ENCODE assay signal across 16 cellular contexts in genomic region chrX:112769034-112769433, GRCh38.
DNase-seq lines count a peak whose midpoint lies in the region; ATAC-seq and TF ChIP-seq lines count a peak whose summit lies in the region.
"Had no signal": no experiment of that assay in that cellular context is flagged by ENCODE, and none has a peak within 500 bp of the region (broad histone marks: within the 10 kb centered on the region; RNA-seq: fewer than 3 reads in every experiment).

No MANE protein-coding gene starts in this region.

- no peak overlapping the region for H3K4me3 ChIP-seq in osteoblast (ENCODE audit: insufficient read depth, low read length)
- no peak overlapping the region for H3K4me3 ChIP-seq in breast epithelium

- H3K27me3 ChIP-seq in osteoblast (ENCODE audit: insufficient read depth, low read length) (peaks cover 10% of the 10 kb centered on the region), breast epithelium (peaks cover 0 to 23% of the 10 kb centered on the region in 2 donors)

- H4K20me1 ChIP-seq in osteoblast (ENCODE audit: insufficient read depth, low read length), result no peaks in the 10 kb centered on the region

- H2AFZ ChIP-seq in osteoblast (ENCODE audit: low read length), result no peak overlapping the region

- H3K9me3 ChIP-seq in osteoblast (ENCODE audit: low read depth, low read length), result no peaks in the 10 kb centered on the region
- H3K9me3 ChIP-seq in breast epithelium, result no peaks in the 10 kb centered on the region

- H3K79me2 ChIP-seq in osteoblast (ENCODE audit: insufficient read depth, low read length), result no peaks in the 10 kb centered on the region

- intact Hi-C loops in breast epithelium (cut with DNase I; ENCODE audit: low total_unique reads), result no loop called here

- no peaks in the 10 kb centered on the region for H3K36me3 ChIP-seq in osteoblast (ENCODE audit: insufficient read depth, low read length)
- H3K36me3 ChIP-seq in breast epithelium, result no peaks in the 10 kb centered on the region

- H3K4me1 ChIP-seq in osteoblast (ENCODE audit: insufficient read depth, low read length), result no peaks in the 10 kb centered on the region
- H3K4me1 ChIP-seq in breast epithelium, result no peaks in the 10 kb centered on the region

- no peak overlapping the region for H3K4me2 ChIP-seq in osteoblast (ENCODE audit: insufficient read depth, low read length)

- TF ChIP-seq CTCF in AG09319 (IDR thresholded peaks at IDR 0.05; ENCODE audit: low read depth, low read length) (no peak), osteoblast (IDR thresholded peaks at IDR 0.05; ENCODE audit: extremely low read depth, low read depth, low read length) (no peak), breast epithelium (IDR thresholded peaks at IDR 0.05) (no peak)

- DNase-seq in AG09319 (ENCODE audit: extremely low read depth, low read depth) (peak; percentile 11), H4 (ENCODE audit: low spot score) (peak; percentile 64), astrocyte of the hippocampus (ENCODE audit: low read depth, low spot score) (peak; percentile 38), osteoblast (ENCODE audit: insufficient read length, low spot score, missing footprints) (peak; percentile 71), breast epithelium (ENCODE audit: low spot score in 2 of 2) (no peak)
- no peak for DNase-seq in activated CD8-positive, alpha-beta memory T cell treated with anti-CD3 and anti-CD28 coated beads for 24 hours
- DNase-seq: C1 segment of cervical spinal cord, DND-41, HFFc6, NCI-H187, NCI-H446, NCI-H69, RPMI8226, SIG-M5 had no signal

- no peak for TF ChIP-seq POLR2A in breast epithelium (IDR thresholded peaks at IDR 0.05)

- ATAC-seq in GM18861 (IDR thresholded peaks at IDR 0.05; ENCODE audit: unreplicated experiment), result no peak
- no peak for ATAC-seq in HG02571 (IDR thresholded peaks at IDR 0.05; ENCODE audit: unreplicated experiment)

- H3K27ac ChIP-seq in osteoblast (ENCODE audit: low read depth, low read length), result no peak overlapping the region
- no peak overlapping the region for H3K27ac ChIP-seq in breast epithelium

Comparison
In these comparisons a context has a peak if more than half of its experiments do, and no peak if none do; other contexts are left out.
1. DNase-seq: peak in AG09319 (single experiment), H4 (single experiment), astrocyte of the hippocampus (single experiment) and osteoblast (single experiment); none in activated CD8-positive, alpha-beta memory T cell treated with anti-CD3 and anti-CD28 coated beads for 24 hours (single experiment) and breast epithelium (0 of 2).